ENCODE assay signal across 15 cellular contexts in genomic region chr7:137998250-137998649, GRCh38. TPM values are rescaled to one million over a fixed set of nuclear protein-coding genes. Genes with fewer than 3 reads are reported as not detected.
DNase-seq lines count a peak whose midpoint lies in the region; ATAC-seq and TF ChIP-seq lines count a peak whose summit lies in the region.
"Had no signal": no experiment of that assay in that cellular context is flagged by ENCODE, and none has a peak within 500 bp of the region (broad histone marks: within the 10 kb centered on the region; RNA-seq: fewer than 3 reads in every experiment).

No MANE protein-coding gene starts in this region.

- H2BK5ac ChIP-seq in mesenchymal stem cell (ENCODE audit: low read depth, low read length, poor library complexity, severe bottlenecking): no peak overlapping the region

- TF ChIP-seq POLR2A in uterus (IDR thresholded peaks at IDR 0.05): no peak

- no peak overlapping the region for H2BK120ac ChIP-seq in mesenchymal stem cell (ENCODE audit: low read depth, low read length)

- no peak overlapping the region for H3K4ac ChIP-seq in mesenchymal stem cell (ENCODE audit: low read depth in 1 of 2, low read length in 2 of 2)

- WGBS in heart right ventricle, 2 donors: 0% methylated on average over 1 of the region's 1 CpG
- no CpG with 5 or more reads among the region's 1 CpG for WGBS in mesenchymal stem cell

- no peaks in the 10 kb centered on the region for H3K9me3 Mint-ChIP-seq in MCF 10A (ENCODE audit: unreplicated experiment)
- H3K9me3 Mint-ChIP-seq: naive thymus-derived CD8-positive, alpha-beta T cell had no signal

- H2AK5ac ChIP-seq in mesenchymal stem cell (ENCODE audit: low read length, severe bottlenecking): no peak overlapping the region

- H3K4me3 ChIP-seq in heart right ventricle: peak overlapping the region in 3 of 10 donors; percentile 6 to 98 (median 15)
- peak overlapping the region in 1 of 2 experiments; percentile 96 for H3K4me3 ChIP-seq in mesenchymal stem cell (ENCODE audit: insufficient read depth in 1 of 2, low read depth in 1 of 2, low read length in 2 of 2)
- H3K4me3 ChIP-seq in uterus: peak overlapping the region in 1 of 2 donors; percentile 4

- CTCF ChIA-PET in MCF 10A (lab: Yijun Ruan, JAX): interaction anchor here (0.6 to 15.3 kb wide), 6 partner anchors 11 to 342 kb away, joined by 3 to 563 read pairs (median 10); no protein-coding TSS in a partner anchor

- no peak for DNase-seq in heart right ventricle
- DNase-seq in Right ventricle myocardium superior: no peak
- DNase-seq in MCF 10A (ENCODE audit: unreplicated experiment): no peak
- DNase-seq in mesenchymal stem cell: peak; percentile 58
- no peak for DNase-seq in uterus
- DNase-seq in nucleus accumbens (lab: John Stamatoyannopoulos, UW): no peak
- no peak for DNase-seq in DMS114 treated with DMSO at 0.1 percent for 48 hours (lab: John Stamatoyannopoulos, UW; ENCODE audit: unreplicated experiment)
- DNase-seq: activated CD4-positive, alpha-beta T cell treated with anti-CD3 and anti-CD28 coated beads, Interleukin-2, amount 10 ng/mL, durations not matched to agents 7 days and 5 days; DMS153; KG1; naive thymus-derived CD8-positive, alpha-beta T cell; NCI-H2081 treated with DMSO at 0.1 percent for 48 hours; spleen had no signal

- H3K18ac ChIP-seq in mesenchymal stem cell (ENCODE audit: low read depth in 1 of 2, low read length in 2 of 2): peak overlapping the region in 1 of 2 experiments; percentile 44

- H3K4me2 ChIP-seq in mesenchymal stem cell (ENCODE audit: low read length, poor library complexity, severe bottlenecking): no peak overlapping the region

- peak overlapping the region in 6 of 10 donors; percentile 0 to 90 (median 42) for H3K27ac ChIP-seq in heart right ventricle
- peak overlapping the region; percentile 26 for H3K27ac ChIP-seq in mesenchymal stem cell (ENCODE audit: low read length, poor library complexity, severe bottlenecking)
- H3K27ac ChIP-seq in uterus: peak overlapping the region; percentile 94 to 95

- H3K4me1 Mint-ChIP-seq in MCF 10A (ENCODE audit: insufficient read depth, unreplicated experiment): peaks cover 28% of the 10 kb centered on the region

- no peaks in the 10 kb centered on the region for H3K79me1 ChIP-seq in mesenchymal stem cell (replicated peaks; ENCODE audit: low read length, poor library complexity, severe bottlenecking)

- no peak overlapping the region for H2BK12ac ChIP-seq in mesenchymal stem cell (ENCODE audit: low read length in 2 of 2)

- no peaks in the 10 kb centered on the region for H3K27me3 Mint-ChIP-seq in MCF 10A (ENCODE audit: insufficient read depth, unreplicated experiment)
- H3K27me3 Mint-ChIP-seq: activated CD4-positive, alpha-beta T cell treated with anti-CD3 and anti-CD28 coated beads, Interleukin-2, amount 10 ng/mL, durations not matched to agents 7 days and 5 days; naive thymus-derived CD8-positive, alpha-beta T cell had no signal

- no peaks in the 10 kb centered on the region for H3K27me3 ChIP-seq in heart right ventricle
- no peaks in the 10 kb centered on the region for H3K27me3 ChIP-seq in mesenchymal stem cell (ENCODE audit: control insufficient read depth in 1 of 2, insufficient read depth in 1 of 2, low read length in 2 of 2)
- H3K27me3 ChIP-seq in uterus: no peaks in the 10 kb centered on the region
- H3K27me3 ChIP-seq: spleen had no signal

- H3K4me1 ChIP-seq in heart right ventricle (peaks cover 2 to 79% (median 71%) of the 10 kb centered on the region in 9 donors), mesenchymal stem cell (ENCODE audit: control insufficient read depth, insufficient read depth, low read depth, low read length) (peaks cover 10% of the 10 kb centered on the region), uterus (peaks cover 7 to 27% of the 10 kb centered on the region in 2 donors)

- no peak overlapping the region for H2AFZ ChIP-seq in mesenchymal stem cell (ENCODE audit: low read depth, low read length)

- H3K36me3 ChIP-seq in heart right ventricle (no peaks in the 10 kb centered on the region), mesenchymal stem cell (ENCODE audit: control insufficient read depth in 1 of 2, insufficient read depth in 2 of 2, low read depth in 1 of 2, low read length in 2 of 2) (no peaks in the 10 kb centered on the region), uterus (no peaks in the 10 kb centered on the region)

- peak overlapping the region; percentile 99 for H3K9ac ChIP-seq in mesenchymal stem cell (ENCODE audit: low read length)

- TF ChIP-seq CTCF in heart right ventricle (IDR thresholded peaks at IDR 0.05) (no peak), MCF 10A (IDR thresholded peaks at IDR 0.05; ENCODE audit: unreplicated experiment) (no peak), uterus (IDR thresholded peaks at IDR 0.05) (no peak)

- H3K36me3 Mint-ChIP-seq in MCF 10A (ENCODE audit: insufficient read depth, unreplicated experiment): peaks cover 16% of the 10 kb centered on the region
- H3K36me3 Mint-ChIP-seq: naive thymus-derived CD8-positive, alpha-beta T cell had no signal

- POLR2A ChIA-PET in MCF 10A (lab: Yijun Ruan, JAX): interaction anchor here (0.7 to 5.9 kb wide), 6 partner anchors 7 to 94 kb away, joined by 3 to 59 read pairs (median 6); no protein-coding TSS in a partner anchor

- ATAC-seq in heart right ventricle: no peak
- no peak for ATAC-seq in Right ventricle myocardium superior (ENCODE audit: poor library complexity)
- no peak for ATAC-seq in HG03175 (IDR thresholded peaks at IDR 0.05; ENCODE audit: unreplicated experiment)
- ATAC-seq: HCT116; naive thymus-derived CD8-positive, alpha-beta T cell had no signal

- H3K9me3 ChIP-seq in heart right ventricle (no peaks in the 10 kb centered on the region), mesenchymal stem cell (ENCODE audit: control insufficient read depth, low read length) (no peaks in the 10 kb centered on the region), uterus (no peaks in the 10 kb centered on the region)
- H3K9me3 ChIP-seq: spleen had no signal

- no peak overlapping the region for H2BK15ac ChIP-seq in mesenchymal stem cell (ENCODE audit: low read depth, poor library complexity, severe bottlenecking)

- no TSS peak for BruUV-seq in MCF 10A (replicated peaks; lab: Mats Ljungman, UMichigan)

- no peak overlapping the region for H4K8ac ChIP-seq in mesenchymal stem cell (ENCODE audit: low read length)

- peak overlapping the region; percentile 93 for H3K4me3 Mint-ChIP-seq in MCF 10A (ENCODE audit: unreplicated experiment)
- H3K4me3 Mint-ChIP-seq: activated CD4-positive, alpha-beta T cell treated with anti-CD3 and anti-CD28 coated beads, Interleukin-2, amount 10 ng/mL, durations not matched to agents 7 days and 5 days; naive thymus-derived CD8-positive, alpha-beta T cell had no signal

- no peak overlapping the region for H3K14ac ChIP-seq in mesenchymal stem cell (ENCODE audit: low read length in 2 of 2)

- H3K23ac ChIP-seq in mesenchymal stem cell (ENCODE audit: low read length in 2 of 2): no peak overlapping the region

- intact Hi-C loops in heart right ventricle (cut with DNase I): no loop called here
- intact Hi-C loops in Right ventricle myocardium superior (cut with DNase I): no loop called here
- intact Hi-C loops in MCF 10A (cut with micrococcal nuclease): no loop called here
- intact Hi-C loops in uterus (cut with DNase I; ENCODE audit: low total_unique reads): no loop called here

- no peak overlapping the region for H4K91ac ChIP-seq in mesenchymal stem cell (ENCODE audit: low read length)

- peak overlapping the region; percentile 62 for H3K27ac Mint-ChIP-seq in MCF 10A (ENCODE audit: low read depth, unreplicated experiment)
- H3K27ac Mint-ChIP-seq: activated CD4-positive, alpha-beta T cell treated with anti-CD3 and anti-CD28 coated beads, Interleukin-2, amount 10 ng/mL, durations not matched to agents 7 days and 5 days had no signal

RNA-seq across cellular contexts. Expression of gene CREB3L2, which starts 3.6 kb away (rescaled TPM):
- total RNA-seq in heart right ventricle: 10 to 100 TPM; 16.1 to 34.2 (median 23.7) TPM
- 1 to 10 TPM; 4.2 to 8.4 TPM for polyA plus RNA-seq in heart right ventricle
- 18.1 TPM for total RNA-seq in Right ventricle myocardium superior
- 74.2 and 79.4 TPM in 2 replicates for total RNA-seq in MCF 10A (2022)
- 52.7 TPM for polyA plus RNA-seq in mesenchymal stem cell (2013, experiment 1 of 2)
- 51.1 TPM for polyA plus RNA-seq in mesenchymal stem cell (2013, experiment 2 of 2)
- total RNA-seq in uterus: 100 to 1,000 TPM in 1 of 4 donors, 10 to 100 TPM in 3; 24.7 to 185 (median 41.1) TPM

Comparison
In these comparisons a context has a peak if more than half of its experiments do, and no peak if none do; other contexts are left out.
1. H3K27ac ChIP-seq: peak in every context shown above with its lines; median percentile 94 in uterus; 42 in heart right ventricle; 26 in mesenchymal stem cell.